8 cellular contexts compared by ENCODE assay signal in genomic region chr1:93344886-93345632, GRCh38. TPM values are rescaled to one million over a fixed set of nuclear protein-coding genes. Genes with fewer than 3 reads are reported as not detected.
A peak's percentile ranks its signal among the peaks of the same experiment; 100 is the strongest.
DNase-seq lines count a peak whose midpoint lies in the region; ATAC-seq and TF ChIP-seq lines count a peak whose summit lies in the region.

No MANE protein-coding gene starts in this region.

- no peaks in the 10 kb centered on the region for H3K9me3 ChIP-seq in stomach

- no peaks in the 10 kb centered on the region for H3K36me3 ChIP-seq in stomach

- intact Hi-C loops in stomach (cut with DNase I; ENCODE audit: low total_unique reads), result no loop called here

- WGBS in stomach, 5 donors, result 16 to 19% (median 18%) methylated on average over 12 of the region's 12 CpGs

- TF ChIP-seq CTCF in stomach (IDR thresholded peaks at IDR 0.05), result no peak

- DNase-seq in A172 (ENCODE audit: low spot score) (peak; percentile 2), LHCN-M2 (ENCODE audit: low read depth) (peak; percentile 26), amniotic epithelial cell (ENCODE audit: low read depth) (peak; percentile 30), inferior parietal cortex (ENCODE audit: extremely low spot score) (peak; percentile 50), stomach (no peak), SK-N-DZ (ENCODE audit: low spot score) (no peak), NK-92 (lab: John Stamatoyannopoulos, UW; ENCODE audit: unreplicated experiment) (no peak)

- peak overlapping the region; percentile 88 to 97 (median 90) for H3K4me3 ChIP-seq in stomach

- peaks cover 0 to 51% (median 22%) of the 10 kb centered on the region in 4 donors for H3K4me1 ChIP-seq in stomach

- ATAC-seq in GM18498 (IDR thresholded peaks at IDR 0.05; ENCODE audit: unreplicated experiment), result peak; percentile 7

- no peaks in the 10 kb centered on the region for H3K27me3 ChIP-seq in stomach

- H3K27ac ChIP-seq in stomach, result peak overlapping the region; percentile 93 to 97 (median 94)

- no peak for TF ChIP-seq EP300 in stomach (IDR thresholded peaks at IDR 0.05)

- no peak for TF ChIP-seq POLR2A in stomach (IDR thresholded peaks at IDR 0.05)

RNA-seq across cellular contexts. Expression of gene DR1, which starts 0.6 kb away (rescaled TPM):
- 31.6 and 33.0 TPM in 2 replicates for total RNA-seq in A172 (2014; rRNA removed; shearing (Covaris generic))
- 64.5 and 64.6 TPM in 2 replicates for total RNA-seq in LHCN-M2 (2014; rRNA removed)
- polyA plus RNA-seq in LHCN-M2 (2012), result 31.9 TPM
- total RNA-seq in stomach, result 10 to 100 TPM; 10.3 to 78.2 (median 37.1) TPM
- 10 to 100 TPM; 10.2 to 27.3 (median 17.5) TPM for polyA plus RNA-seq in stomach
- polyA plus RNA-seq in SK-N-DZ (2014; cell fraction: cytosol; rRNA removed), result 35.7 and 46.6 TPM in 2 replicates
- polyA plus RNA-seq in SK-N-DZ (2014; cell fraction: nucleus; rRNA removed), result 11.2 and 15.8 TPM in 2 replicates

Comparison
In these comparisons a context has a peak if more than half of its experiments do, and no peak if none do; other contexts are left out.
1. DNase-seq: peak in A172 (single experiment), LHCN-M2 (single experiment), amniotic epithelial cell (single experiment) and inferior parietal cortex (single experiment); none in stomach (single experiment), SK-N-DZ (single experiment) and NK-92 (single experiment).